In the genomic region with DNA sequence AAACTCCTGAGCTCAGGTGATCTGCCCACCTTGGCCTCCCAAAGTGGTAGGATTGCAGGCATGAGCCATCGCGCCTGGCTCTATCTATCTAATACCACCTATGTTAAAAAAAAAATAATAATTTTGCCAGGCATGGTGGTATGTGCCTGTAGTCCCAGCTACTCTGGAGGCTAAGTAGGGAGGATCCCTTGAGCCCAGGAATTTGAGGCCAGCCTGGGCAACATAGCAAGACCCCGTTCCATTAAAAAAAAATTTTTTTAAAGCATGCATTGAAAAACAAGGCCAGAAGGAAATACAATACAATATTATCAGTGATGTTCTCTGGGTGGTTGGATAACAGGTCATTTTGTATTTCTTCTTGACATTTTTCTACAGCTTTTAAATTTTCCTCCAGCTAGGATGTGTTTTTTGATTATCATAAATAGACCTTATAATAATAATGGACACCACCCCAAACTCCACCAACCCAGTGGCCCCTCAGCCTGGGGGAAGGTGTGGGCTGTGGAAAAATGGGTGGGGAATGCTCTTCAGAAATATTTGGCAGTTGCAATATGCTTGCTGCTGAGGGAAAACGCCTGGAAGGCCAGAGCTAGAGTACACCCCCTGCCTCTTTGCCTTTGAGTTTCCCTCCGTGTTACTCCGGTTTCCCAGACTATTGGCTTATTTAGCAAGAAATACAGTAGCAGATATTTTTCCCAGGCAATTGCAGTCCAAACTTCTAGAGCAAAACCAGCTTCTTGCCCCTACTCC, we compare ENCODE assay signal across 15 cellular contexts. TPM values are rescaled to one million over a fixed set of nuclear protein-coding genes. Genes with fewer than 3 reads are reported as not detected.
DNase-seq lines count a peak whose midpoint lies in the region; ATAC-seq and TF ChIP-seq lines count a peak whose summit lies in the region.
"Had no signal": no experiment of that assay in that cellular context is flagged by ENCODE, and none has a peak within 500 bp of the region (broad histone marks: within the 10 kb centered on the region; RNA-seq: fewer than 3 reads in every experiment).

No MANE protein-coding gene starts in this region.

- H3K4me1 ChIP-seq in BLaER1 (peaks cover 61% of the 10 kb centered on the region), GM23338 (ENCODE audit: insufficient read depth) (no peaks in the 10 kb centered on the region)

- H3K27ac ChIP-seq in BLaER1, result no peak overlapping the region
- no peak overlapping the region for H3K27ac ChIP-seq in GM23338 (ENCODE audit: low read depth)

- H3K9me3 Mint-ChIP-seq in GM23338 (no peaks in the 10 kb centered on the region), nephron (no peaks in the 10 kb centered on the region)
- H3K9me3 Mint-ChIP-seq in dendritic cell treated with granulocyte-macrophage colony-stimulating factor and Interleukin-4, amounts not matched to agents 40 ng/mL and 50 ng/mL, for 4 days, result no peaks in the 10 kb centered on the region
- H3K9me3 Mint-ChIP-seq: CD8-positive, alpha-beta T cell had no signal

- TF ChIP-seq CTCF in GM23338 (conservative IDR thresholded peaks at IDR 0.05; ENCODE audit: low read depth in 2 of 2), result no peak
- TF ChIP-seq CTCF in nephron (IDR thresholded peaks at IDR 0.05; ENCODE audit: unreplicated experiment in 3 of 3), result no peak

- H3K79me2 ChIP-seq in GM23338 (replicated peaks; ENCODE audit: insufficient read depth), result no peaks in the 10 kb centered on the region

- H3K4me3 ChIP-seq in BLaER1 (no peak overlapping the region), GM23338 (no peak overlapping the region)

- H3K36me3 Mint-ChIP-seq in GM23338 (ENCODE audit: low read depth) (no peaks in the 10 kb centered on the region), nephron (ENCODE audit: low read depth) (no peaks in the 10 kb centered on the region)
- no peaks in the 10 kb centered on the region for H3K36me3 Mint-ChIP-seq in dendritic cell treated with granulocyte-macrophage colony-stimulating factor and Interleukin-4, amounts not matched to agents 40 ng/mL and 50 ng/mL, for 4 days (ENCODE audit: low read depth)
- H3K36me3 Mint-ChIP-seq: CD8-positive, alpha-beta T cell; IgD-negative memory B cell had no signal

- H3K4me1 Mint-ChIP-seq in GM23338 (peaks cover 7% of the 10 kb centered on the region; the same call in 2 of the 3 replicates), nephron (peaks cover 26% of the 10 kb centered on the region)
- H3K4me1 Mint-ChIP-seq in dendritic cell treated with granulocyte-macrophage colony-stimulating factor and Interleukin-4, amounts not matched to agents 40 ng/mL and 50 ng/mL, for 4 days (ENCODE audit: low read depth), result peaks cover 22% of the 10 kb centered on the region

- intact Hi-C loops in dendritic cell treated with granulocyte-macrophage colony-stimulating factor and Interleukin-4, amounts not matched to agents 40 ng/mL and 50 ng/mL, for 4 days (cut with micrococcal nuclease), result no loop called here

- 0 out of 2 replicates have a peak overlapping the region, but pooled peaks have one; percentile 95 for H2AFZ ChIP-seq in GM23338

- H3K27me3 ChIP-seq in BLaER1, result no peaks in the 10 kb centered on the region
- H3K27me3 ChIP-seq in GM23338 (ENCODE audit: insufficient read depth), result no peaks in the 10 kb centered on the region

- no peaks in the 10 kb centered on the region for H3K9me2 ChIP-seq in GM23338 (ENCODE audit: insufficient read depth)
- H3K9me2 ChIP-seq: SK-N-SH had no signal

- no peak for DNase-seq in GM23338 (ENCODE audit: low spot score)
- DNase-seq in activated effector memory CD4-positive, alpha-beta T cell treated with anti-CD3 and anti-CD28 coated beads, Interleukin-2, amount 50 U/mL, for 16 hours, result no peak
- DNase-seq in activated T-cell treated with anti-CD3 and anti-CD28 coated beads, Interleukin-2, amount 50 U/mL, for 1 hour, result no peak
- DNase-seq: CD8-positive, alpha-beta T cell; Karpas-422; NCI-H1417; NCI-H1694 treated with DMSO at 0.1 percent for 48 hours; NCI-H526 had no signal

- H3K9ac ChIP-seq in BLaER1, result no peak overlapping the region
- H3K9ac ChIP-seq: SK-N-SH had no signal

- H3K9me3 ChIP-seq in BLaER1, result no peaks in the 10 kb centered on the region
- H3K9me3 ChIP-seq: SK-N-SH had no signal

- ATAC-seq in GM23338 (no peak), HG03039 (IDR thresholded peaks at IDR 0.05; ENCODE audit: unreplicated experiment) (no peak)
- ATAC-seq: CD8-positive, alpha-beta T cell; HCT116 had no signal

- H3K27ac Mint-ChIP-seq in GM23338, result no peak overlapping the region
- peak overlapping the region; percentile 62 for H3K27ac Mint-ChIP-seq in dendritic cell treated with granulocyte-macrophage colony-stimulating factor and Interleukin-4, amounts not matched to agents 40 ng/mL and 50 ng/mL, for 4 days
- peak overlapping the region; percentile 14 to 92 (median 77) for H3K27ac Mint-ChIP-seq in nephron
- H3K27ac Mint-ChIP-seq: CD8-positive, alpha-beta T cell; IgD-negative memory B cell had no signal

- H3K4me2 ChIP-seq in BLaER1 (peak overlapping the region; percentile 74; the same call in 1 of the 2 replicates), GM23338 (no peak overlapping the region)
- H3K4me2 ChIP-seq: SK-N-SH had no signal

- H3K36me3 ChIP-seq in BLaER1 (no peaks in the 10 kb centered on the region), GM23338 (ENCODE audit: insufficient read depth) (no peaks in the 10 kb centered on the region)

- H3F3A ChIP-seq in GM23338 (replicated peaks; ENCODE audit: low read depth), result no peaks in the 10 kb centered on the region

- no peaks in the 10 kb centered on the region for H4K20me1 ChIP-seq in BLaER1
- no peaks in the 10 kb centered on the region for H4K20me1 ChIP-seq in GM23338 (replicated peaks; ENCODE audit: insufficient read depth)

- H3K4me3 Mint-ChIP-seq in GM23338 (no peak overlapping the region), nephron (peak overlapping the region in 1 of 3 experiments; percentile 50)
- H3K4me3 Mint-ChIP-seq in dendritic cell treated with granulocyte-macrophage colony-stimulating factor and Interleukin-4, amounts not matched to agents 40 ng/mL and 50 ng/mL, for 4 days, result no peak overlapping the region
- H3K4me3 Mint-ChIP-seq: CD8-positive, alpha-beta T cell; IgD-negative memory B cell had no signal

- H3K27me3 Mint-ChIP-seq in GM23338 (ENCODE audit: insufficient read depth, low read depth, poor library complexity) (peaks cover 5% of the 10 kb centered on the region), nephron (ENCODE audit: low read depth) (peaks cover 17% of the 10 kb centered on the region)
- H3K27me3 Mint-ChIP-seq in dendritic cell treated with granulocyte-macrophage colony-stimulating factor and Interleukin-4, amounts not matched to agents 40 ng/mL and 50 ng/mL, for 4 days, result no peaks in the 10 kb centered on the region

TF ChIP-seq in GM23338, 12 proteins besides CTCF, POLR2A, EP300 and RAD21 (continues in another document):
- TF ChIP-seq ZNF114 (CRISPR knock-in tag; IDR thresholded peaks at IDR 0.05) (no peak), EZH2 (IDR thresholded peaks at IDR 0.05; ENCODE audit: low read depth, unreplicated experiment) (no peak)

RNA-seq across cellular contexts. Expression of gene HELZ, which starts 45.4 kb away (rescaled TPM):
- total RNA-seq in GM23338 (2014; rRNA removed; shearing (Covaris generic)), result 38.8 and 62.0 TPM in 2 replicates
- 27.7 and 38.9 TPM in 2 replicates for polyA plus RNA-seq in GM23338 (2016; fragmentation: Nextera tagmentation; extraction: Ambion mirVana)
